Comparison of ENCODE assay signal across 14 cellular contexts in the genomic region with DNA sequence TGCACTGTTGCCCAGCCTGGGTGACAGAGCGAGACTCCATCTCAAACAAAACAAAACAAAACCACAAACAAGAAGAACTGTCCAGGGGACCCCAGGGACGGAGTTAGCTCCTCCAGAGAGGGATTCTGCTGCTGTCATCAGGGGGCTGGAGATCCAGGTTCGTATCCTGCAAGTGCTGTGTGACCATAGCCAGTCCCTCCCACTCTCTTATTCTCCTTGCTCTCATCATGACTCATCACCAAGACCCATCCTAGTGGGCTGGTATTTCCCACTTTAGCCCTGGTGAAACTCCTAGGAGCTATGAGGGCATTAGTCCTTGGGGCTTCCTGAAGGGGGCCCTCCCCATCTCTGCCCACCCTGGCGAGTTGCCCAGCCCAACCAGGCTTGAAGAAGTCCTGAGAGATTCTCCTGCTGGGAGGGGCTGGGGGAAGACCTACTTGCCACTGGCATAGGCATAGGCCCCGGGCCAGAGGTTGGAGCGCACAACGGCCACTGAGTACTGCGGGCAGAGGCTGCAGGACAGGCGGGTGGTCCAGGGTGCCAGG. TPM values are rescaled to one million over a fixed set of nuclear protein-coding genes. Genes with fewer than 3 reads are reported as not detected.
DNase-seq lines count a peak whose midpoint lies in the region; ATAC-seq and TF ChIP-seq lines count a peak whose summit lies in the region.
"Had no signal": no experiment of that assay in that cellular context is flagged by ENCODE, and none has a peak within 500 bp of the region (broad histone marks: within the 10 kb centered on the region; RNA-seq: fewer than 3 reads in every experiment).

No MANE protein-coding gene starts in this region.

- intact Hi-C loops in upper lobe of right lung (cut with DNase I) (no loop called here), posterior vena cava (cut with DNase I) (no loop called here)

- H3K9ac ChIP-seq in GM23248: no peak overlapping the region

- DNase-seq in GM23248 (peak; percentile 76), RPMI7951 (ENCODE audit: low read depth) (peak; percentile 66), fibroblast of pulmonary artery (ENCODE audit: low read depth) (peak; percentile 59), upper lobe of right lung (no peak), pons (ENCODE audit: low spot score) (no peak), posterior vena cava (ENCODE audit: low spot score) (no peak), NCI-H774 (lab: John Stamatoyannopoulos, UW) (no peak)
- DNase-seq: activated T-cell treated with anti-CD3 and anti-CD28 coated beads, Interleukin-2, amount 50 U/mL, for 48 hours; DMS153; effector memory CD8-positive, alpha-beta T cell; hypothalamus; SHP77 treated with DMSO at 0.1 percent for 48 hours had no signal

- H3K4me2 ChIP-seq in GM23248 (ENCODE audit: unreplicated experiment): no peak overlapping the region

- no peaks in the 10 kb centered on the region for H4K20me1 ChIP-seq in GM23248 (ENCODE audit: insufficient read depth)

- in situ Hi-C loops in GM23248 (cut with MboI): no loop called here

- no peak overlapping the region for H3K4me3 ChIP-seq in GM23248
- no peak overlapping the region for H3K4me3 ChIP-seq in fibroblast of pulmonary artery (replicated peaks; ENCODE audit: low read depth, low read length)
- no peak overlapping the region for H3K4me3 ChIP-seq in upper lobe of right lung

- H3K9me3 ChIP-seq in GM23248 (ENCODE audit: low read depth) (no peaks in the 10 kb centered on the region), upper lobe of right lung (no peaks in the 10 kb centered on the region)

- H3K27me3 ChIP-seq in GM23248 (replicated peaks; ENCODE audit: insufficient read depth) (no peaks in the 10 kb centered on the region), upper lobe of right lung (no peaks in the 10 kb centered on the region)

- no peaks in the 10 kb centered on the region for H3K79me2 ChIP-seq in GM23248 (ENCODE audit: insufficient read depth)

- ATAC-seq in upper lobe of right lung: peak; percentile 7
- ATAC-seq: effector memory CD8-positive, alpha-beta T cell had no signal

- H3K27ac ChIP-seq in GM23248 (no peak overlapping the region), upper lobe of right lung (no peak overlapping the region)

- H3K9me2 ChIP-seq in GM23248 (ENCODE audit: insufficient read depth): no peaks in the 10 kb centered on the region

- TF ChIP-seq CTCF in fibroblast of pulmonary artery (IDR thresholded peaks at IDR 0.05; ENCODE audit: low read length, missing control alignments) (no peak), upper lobe of right lung (IDR thresholded peaks at IDR 0.05) (no peak)

- WGBS in GM23248 (ENCODE audit: low coverage in 1 of 2, low lambda C conversion rate in 2 of 2, missing lambda C conversion rate in 2 of 2), 2 experiments: 66 to 67% methylated on average over 9 of the region's 9 CpGs

- no peak overlapping the region for H2AFZ ChIP-seq in GM23248

- peaks cover 7% of the 10 kb centered on the region; the same call in 1 of the 2 replicates for H3F3A ChIP-seq in GM23248 (ENCODE audit: insufficient read depth)

- H3K4me1 ChIP-seq in GM23248 (ENCODE audit: insufficient read depth): peaks cover 14% of the 10 kb centered on the region
- peaks cover 5% of the 10 kb centered on the region for H3K4me1 ChIP-seq in upper lobe of right lung

- H3K36me3 ChIP-seq in GM23248 (ENCODE audit: low read depth) (no peaks in the 10 kb centered on the region), upper lobe of right lung (no peaks in the 10 kb centered on the region)

RNA-seq across cellular contexts. Expression of a gene that starts 7.4 kb away (rescaled TPM):
- 32.2 and 32.6 TPM in 2 replicates for total RNA-seq in GM23248 (2014; rRNA removed; shearing (Covaris generic))
- 11.5 and 14.5 TPM in 2 replicates for polyA plus RNA-seq in GM23248 (2016; fragmentation: Nextera tagmentation; extraction: Ambion mirVana)
- 14.2 and 20.6 TPM in 2 replicates for total RNA-seq in RPMI7951 (2014; rRNA removed; shearing (Covaris generic))
- 58.7 TPM for total RNA-seq in upper lobe of right lung
- 10 to 100 TPM; 50.9 to 61.1 TPM for total RNA-seq in posterior vena cava

RNA-seq across cellular contexts. Expression of a gene that starts 15.0 kb away (rescaled TPM):
- total RNA-seq in GM23248 (2014; rRNA removed; shearing (Covaris generic)): not detected in 2 replicates
- polyA plus RNA-seq in GM23248 (2016; fragmentation: Nextera tagmentation; extraction: Ambion mirVana): not detected in 2 replicates
- not detected in 2 replicates for total RNA-seq in RPMI7951 (2014; rRNA removed; shearing (Covaris generic))
- total RNA-seq in upper lobe of right lung (0.38 TPM), posterior vena cava (not detected)
- total RNA-seq: temporal lobe had no signal
- polyA plus RNA-seq: aorta had no signal

RNA-seq across cellular contexts. Expression of a gene that starts 17.8 kb away (rescaled TPM):
- total RNA-seq in GM23248 (2014; rRNA removed; shearing (Covaris generic)): 26.6 and 34.4 TPM in 2 replicates
- polyA plus RNA-seq in GM23248 (2016; fragmentation: Nextera tagmentation; extraction: Ambion mirVana): 13.0 and 15.3 TPM in 2 replicates
- total RNA-seq in RPMI7951 (2014; rRNA removed; shearing (Covaris generic)): 9.3 and 11.1 TPM in 2 replicates
- total RNA-seq in upper lobe of right lung (50.1 TPM), posterior vena cava (100 to 1,000 TPM; 218 to 281 TPM)

RNA-seq across cellular contexts. Expression of a gene that starts 31.0 kb away (rescaled TPM):
- total RNA-seq in GM23248 (2014; rRNA removed; shearing (Covaris generic)): 14.4 and 16.8 TPM in 2 replicates
- 6.1 and 8.2 TPM in 2 replicates for polyA plus RNA-seq in GM23248 (2016; fragmentation: Nextera tagmentation; extraction: Ambion mirVana)
- total RNA-seq in RPMI7951 (2014; rRNA removed; shearing (Covaris generic)): 5.6 and 6.4 TPM in 2 replicates
- total RNA-seq in upper lobe of right lung (15.5 TPM), posterior vena cava (10 to 100 TPM; 14.9 to 22.4 TPM)

Comparison
In these comparisons a context has a peak if more than half of its experiments do, and no peak if none do; other contexts are left out.
1. DNase-seq: peak in GM23248 (single experiment), RPMI7951 (single experiment) and fibroblast of pulmonary artery (single experiment); none in upper lobe of right lung (single experiment), pons (single experiment), posterior vena cava (single experiment) and NCI-H774 (single experiment).